28 cellular contexts compared by ENCODE assay signal in genomic region chr1:10075732-10076131, GRCh38.
"Had no signal": no experiment of that assay in that cellular context is flagged by ENCODE, and none has a peak within 500 bp of the region (broad histone marks: within the 10 kb centered on the region; RNA-seq: fewer than 3 reads in every experiment).

No MANE protein-coding gene starts in this region.

- H3K27ac Mint-ChIP-seq: activated CD4-positive, alpha-beta T cell treated with anti-CD3 and anti-CD28 coated beads for 36 hours; activated CD8-positive, alpha-beta memory T cell treated with anti-CD3 and anti-CD28 coated beads, Interleukin-2, amount 10 ng/mL, durations not matched to agents 7 days and 5 days; activated CD8-positive, alpha-beta T cell treated with anti-CD3 and anti-CD28 coated beads, Interleukin-2, amount 10 ng/mL, durations not matched to agents 7 days and 5 days; activated naive CD8-positive, alpha-beta T cell; nephron; stimulated activated memory B cell treated with anti-CD40 and anti-IgM and Interleukin-4, amounts not matched to agents 10 μg/mL and 1 μg/mL and 100 μg/mL, for 72 hours; stimulated activated naive CD8-positive, alpha-beta T cell treated with anti-CD3 and anti-CD28 coated beads, Interleukin-15, amount 100 ng/mL, for 72 hours; T-helper 2 cell treated with Interferon-gamma antibody and Interleukin-4, amounts not matched to agents 5 μg/mL and 100 μg/mL, for 36 hours had no signal

- H3K36me3 ChIP-seq: adrenal gland, brain microvascular endothelial cell had no signal

- H3K9me3 ChIP-seq: adrenal gland, ascending aorta, left lung, mucosa of descending colon, SJSA1, suprapubic skin had no signal

- H3K27me3 ChIP-seq: adrenal gland, ascending aorta, brain microvascular endothelial cell, left lung, SJSA1, suprapubic skin, transverse colon had no signal

- H3K9me3 Mint-ChIP-seq: nephron; stimulated activated memory B cell treated with anti-CD40 and anti-IgM and Interleukin-4, amounts not matched to agents 10 μg/mL and 1 μg/mL and 100 μg/mL, for 72 hours; stimulated activated naive CD8-positive, alpha-beta T cell treated with anti-CD3 and anti-CD28 coated beads, Interleukin-15, amount 100 ng/mL, for 72 hours; T-helper 2 cell treated with Interferon-gamma antibody and Interleukin-4, amounts not matched to agents 5 μg/mL and 100 μg/mL, for 36 hours had no signal

- H3K4me3 Mint-ChIP-seq: activated CD4-positive, alpha-beta T cell treated with anti-CD3 and anti-CD28 coated beads for 36 hours; activated CD8-positive, alpha-beta memory T cell treated with anti-CD3 and anti-CD28 coated beads, Interleukin-2, amount 10 ng/mL, durations not matched to agents 7 days and 5 days; activated CD8-positive, alpha-beta T cell treated with anti-CD3 and anti-CD28 coated beads, Interleukin-2, amount 10 ng/mL, durations not matched to agents 7 days and 5 days; activated naive CD8-positive, alpha-beta T cell; nephron; stimulated activated memory B cell treated with anti-CD40 and anti-IgM and Interleukin-4, amounts not matched to agents 10 μg/mL and 1 μg/mL and 100 μg/mL, for 72 hours; stimulated activated naive CD8-positive, alpha-beta T cell treated with anti-CD3 and anti-CD28 coated beads, Interleukin-15, amount 100 ng/mL, for 72 hours; T-helper 2 cell treated with Interferon-gamma antibody and Interleukin-4, amounts not matched to agents 5 μg/mL and 100 μg/mL, for 36 hours had no signal

- ATAC-seq: activated CD4-positive, alpha-beta T cell treated with anti-CD3 and anti-CD28 coated beads for 36 hours; activated CD8-positive, alpha-beta memory T cell treated with anti-CD3 and anti-CD28 coated beads, Interleukin-2, amount 10 ng/mL, durations not matched to agents 7 days and 5 days; activated CD8-positive, alpha-beta T cell treated with anti-CD3 and anti-CD28 coated beads, Interleukin-2, amount 10 ng/mL, durations not matched to agents 7 days and 5 days; left lung; mucosa of descending colon; sciatic nerve; stimulated activated memory B cell treated with anti-CD40 and anti-IgM and Interleukin-4, amounts not matched to agents 10 μg/mL and 1 μg/mL and 100 μg/mL, for 72 hours; stimulated activated naive CD8-positive, alpha-beta T cell treated with anti-CD3 and anti-CD28 coated beads, Interleukin-15, amount 100 ng/mL, for 72 hours had no signal

- DNase-seq: activated CD4-positive, alpha-beta T cell treated with anti-CD3 and anti-CD28 coated beads for 36 hours; activated CD4-positive, CD25-positive, alpha-beta regulatory T cell; activated CD8-positive, alpha-beta memory T cell treated with anti-CD3 and anti-CD28 coated beads, Interleukin-2, amount 10 ng/mL, durations not matched to agents 7 days and 5 days; activated CD8-positive, alpha-beta T cell treated with anti-CD3 and anti-CD28 coated beads, Interleukin-2, amount 10 ng/mL, durations not matched to agents 7 days and 5 days; activated effector memory CD4-positive, alpha-beta T cell treated with Interleukin-2 at 50 U/mL for 16 hours; activated naive CD4-positive, alpha-beta T cell treated with Interleukin-2 at 50 U/mL for 16 hours; activated T-cell treated with anti-CD3 and anti-CD28 coated beads, Interleukin-2, amount 50 U/mL, for 48 hours; brain microvascular endothelial cell; central memory CD4-positive, alpha-beta T cell; dermis blood vessel endothelial cell; effector CD8-positive, alpha-beta T cell; kidney glomerular epithelial cell; left lung; mucosa of descending colon; stimulated activated CD4-positive, alpha-beta T cell treated with anti-CD3 and anti-CD28 coated beads, Interleukin-4, amount 100 ng/mL, for 24 hours; stimulated activated naive CD8-positive, alpha-beta T cell treated with anti-CD3 and anti-CD28 coated beads, Interleukin-15, amount 100 ng/mL, for 72 hours; transverse colon had no signal

- H3K27me3 Mint-ChIP-seq: activated CD4-positive, alpha-beta T cell treated with anti-CD3 and anti-CD28 coated beads for 36 hours; activated CD8-positive, alpha-beta memory T cell treated with anti-CD3 and anti-CD28 coated beads, Interleukin-2, amount 10 ng/mL, durations not matched to agents 7 days and 5 days; activated naive CD8-positive, alpha-beta T cell; stimulated activated memory B cell treated with anti-CD40 and anti-IgM and Interleukin-4, amounts not matched to agents 10 μg/mL and 1 μg/mL and 100 μg/mL, for 72 hours; stimulated activated naive CD8-positive, alpha-beta T cell treated with anti-CD3 and anti-CD28 coated beads, Interleukin-15, amount 100 ng/mL, for 72 hours had no signal

- H3K27ac ChIP-seq: SJSA1 had no signal

- H3K4me3 ChIP-seq: adrenal gland, ascending aorta, left lung, lung, mucosa of descending colon, SJSA1, skin epidermis, suprapubic skin, transverse colon had no signal
